8 cellular contexts compared by ENCODE assay signal in genomic region chr1:87335175-87335992, GRCh38. TPM values are rescaled to one million over a fixed set of nuclear protein-coding genes. Genes with fewer than 3 reads are reported as not detected.
A peak's percentile ranks its signal among the peaks of the same experiment; 100 is the strongest.
DNase-seq lines count a peak whose midpoint lies in the region; ATAC-seq and TF ChIP-seq lines count a peak whose summit lies in the region.

No MANE protein-coding gene starts in this region.

- TF ChIP-seq CTCF in AG10803 (conservative IDR thresholded peaks at IDR 0.05; ENCODE audit: low read length): no peak
- no peak for TF ChIP-seq CTCF in epithelial cell of esophagus (IDR thresholded peaks at IDR 0.05; ENCODE audit: insufficient read depth, low read depth, low read length, missing control alignments)

- peaks cover 5 to 18% of the 10 kb centered on the region in 2 donors for H3K36me3 Mint-ChIP-seq in stimulated activated naive B cell treated with anti-CD40 and anti-IgM and Interleukin-4, amounts not matched to agents 10 μg/mL and 1 μg/mL and 100 μg/mL, for 72 hours

- no peaks in the 10 kb centered on the region for H3K27me3 Mint-ChIP-seq in stimulated activated naive B cell treated with anti-CD40 and anti-IgM and Interleukin-4, amounts not matched to agents 10 μg/mL and 1 μg/mL and 100 μg/mL, for 72 hours

- peaks cover 31 to 56% of the 10 kb centered on the region in 2 donors for H3K4me1 Mint-ChIP-seq in stimulated activated naive B cell treated with anti-CD40 and anti-IgM and Interleukin-4, amounts not matched to agents 10 μg/mL and 1 μg/mL and 100 μg/mL, for 72 hours

- peaks cover 46% of the 10 kb centered on the region for H3K4me1 ChIP-seq in mononuclear cell (ENCODE audit: insufficient read depth, low read length)

- DNase-seq in AG10803 (ENCODE audit: low read depth) (peak; percentile 31), NCI-H82 treated with DMSO at 0.1 percent for 48 hours (lab: John Stamatoyannopoulos, UW; ENCODE audit: unreplicated experiment) (peak; percentile 69), activated T-cell treated with anti-CD3 and anti-CD28 coated beads for 1 hour (ENCODE audit: low read depth) (peak; percentile 49), epithelial cell of esophagus (ENCODE audit: low read depth) (peak; percentile 51)
- peak; percentile 61 for DNase-seq in stimulated activated naive B cell treated with anti-CD40 and anti-IgM and Interleukin-4, amounts not matched to agents 10 μg/mL and 1 μg/mL and 100 μg/mL, for 72 hours

- no peaks in the 10 kb centered on the region for H3K9me3 ChIP-seq in mononuclear cell (ENCODE audit: low read depth, low read length)

- H3K27me3 ChIP-seq in mononuclear cell (ENCODE audit: insufficient read depth, low read length): no peaks in the 10 kb centered on the region

- H3K4me3 ChIP-seq in AG10803 (ENCODE audit: low read length) (peak overlapping the region; percentile 66), epithelial cell of esophagus (ENCODE audit: low read length) (peak overlapping the region; percentile 79), mononuclear cell (ENCODE audit: low read length) (peak overlapping the region; percentile 50)

- no peaks in the 10 kb centered on the region for H3K9me3 Mint-ChIP-seq in stimulated activated naive B cell treated with anti-CD40 and anti-IgM and Interleukin-4, amounts not matched to agents 10 μg/mL and 1 μg/mL and 100 μg/mL, for 72 hours

- H3K4me3 Mint-ChIP-seq in stimulated activated naive B cell treated with anti-CD40 and anti-IgM and Interleukin-4, amounts not matched to agents 10 μg/mL and 1 μg/mL and 100 μg/mL, for 72 hours: peak overlapping the region; percentile 83 to 90

- H3K27ac Mint-ChIP-seq in stimulated activated naive B cell treated with anti-CD40 and anti-IgM and Interleukin-4, amounts not matched to agents 10 μg/mL and 1 μg/mL and 100 μg/mL, for 72 hours: peak overlapping the region; percentile 96

- peak; percentile 55 for ATAC-seq in GM18907 (IDR thresholded peaks at IDR 0.05; ENCODE audit: unreplicated experiment)
- peak; percentile 43 for ATAC-seq in HG03108 (IDR thresholded peaks at IDR 0.05; ENCODE audit: unreplicated experiment)
- ATAC-seq in stimulated activated naive B cell treated with anti-CD40 and anti-IgM and Interleukin-4, amounts not matched to agents 10 μg/mL and 1 μg/mL and 100 μg/mL, for 72 hours (replicated peaks): peak; percentile 67 to 72

RNA-seq across cellular contexts. Expression of gene LMO4, which starts 6.7 kb away (rescaled TPM):
- total RNA-seq in mononuclear cell: 15.2 TPM

Comparison
In these comparisons a context has a peak if more than half of its experiments do, and no peak if none do; other contexts are left out.
1. Peak in every context shown above with its lines: DNase-seq, ATAC-seq and H3K4me3 ChIP-seq.